ENCODE assay signal across 1 cellular context in genomic region chr11:64235427-64236161, GRCh38.
TF ChIP-seq lines count a peak whose summit lies in the region.

No MANE protein-coding gene starts in this region.

TF ChIP-seq in liver, 16 proteins besides CTCF, POLR2A, EP300 and RAD21 (continued from another document):
- TF ChIP-seq REST (IDR thresholded peaks at IDR 0.05) (no peak), YY1 (IDR thresholded peaks at IDR 0.05) (no peak)
